Comparison of ENCODE assay signal across 17 cellular contexts in the genomic region with DNA sequence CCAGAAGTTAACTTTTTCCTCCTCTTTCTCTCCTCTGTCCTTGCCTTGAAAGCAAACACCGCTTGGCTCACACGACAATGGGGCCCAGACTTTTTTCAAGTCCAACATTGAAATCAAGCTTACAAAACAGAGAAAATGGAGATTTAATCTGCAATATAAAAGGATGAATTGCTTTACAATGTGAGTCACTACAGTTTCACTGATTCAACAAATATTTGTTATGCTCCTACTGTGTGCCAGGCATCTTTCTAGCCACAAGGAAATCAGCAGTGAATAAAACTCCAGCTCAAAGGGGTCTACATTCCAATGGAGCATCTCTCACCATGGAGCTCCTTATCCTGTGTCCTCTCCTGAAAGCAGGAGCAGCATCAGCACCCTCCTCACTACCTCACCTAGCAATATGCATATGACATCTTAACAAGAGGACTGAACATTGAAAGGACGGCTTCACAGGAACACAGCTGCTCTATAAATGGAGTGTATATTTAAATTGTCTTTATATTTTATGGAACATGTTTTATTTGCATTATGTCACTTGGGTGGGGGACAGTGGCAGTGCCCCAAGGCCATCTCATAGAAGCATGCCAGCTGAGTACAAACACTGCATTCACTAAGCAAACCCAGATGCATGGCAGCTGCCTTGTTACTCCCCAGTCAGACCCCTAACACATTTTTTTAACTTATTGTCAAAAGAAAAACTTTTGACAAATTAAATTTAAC. TPM values are rescaled to one million over a fixed set of nuclear protein-coding genes. Genes with fewer than 3 reads are reported as not detected.
A peak's percentile ranks its signal among the peaks of the same experiment; 100 is the strongest.
DNase-seq lines count a peak whose midpoint lies in the region; ATAC-seq and TF ChIP-seq lines count a peak whose summit lies in the region.
"Had no signal": no experiment of that assay in that cellular context is flagged by ENCODE, and none has a peak within 500 bp of the region (broad histone marks: within the 10 kb centered on the region; RNA-seq: fewer than 3 reads in every experiment).

No MANE protein-coding gene starts in this region.

- CTCF ChIA-PET in Panc1 (lab: Charles Lee), result interaction anchor here (0.7 to 2.6 kb wide), 4 partner anchors 215 to 239 kb away, joined by 3 to 15 read pairs (median 7); no protein-coding TSS in a partner anchor
- CTCF ChIA-PET in activated CD4-positive, alpha-beta T cell treated with anti-CD3 and anti-CD28 coated beads for 36 hours (lab: Charles Lee), result interaction anchor here (0.5 to 10.4 kb wide), 48 partner anchors 8 to 1867 kb away, joined by 3 to 304 read pairs (median 3); no protein-coding TSS in a partner anchor

- H3K4me1 ChIP-seq in Panc1 (ENCODE audit: control insufficient read depth, insufficient read depth, low read length), result peaks cover 19% of the 10 kb centered on the region
- no peaks in the 10 kb centered on the region for H3K4me1 ChIP-seq in colonic mucosa

- no peak overlapping the region for H3K4me3 Mint-ChIP-seq in activated CD4-positive, alpha-beta T cell treated with anti-CD3 and anti-CD28 coated beads for 36 hours
- H3K4me3 Mint-ChIP-seq: CD4-positive, alpha-beta T cell; HFFc6 had no signal

- H3K36me3 ChIP-seq in Panc1 (ENCODE audit: control insufficient read depth, insufficient read depth, low read length) (no peaks in the 10 kb centered on the region), colonic mucosa (no peaks in the 10 kb centered on the region)
- H3K36me3 ChIP-seq: BLaER1 treated with 17β-estradiol and CSF1 and Interleukin-3, amounts not matched to agents 10 nM and 100 nM; HAP-1 had no signal

- TF ChIP-seq CTCF in Panc1 (IDR thresholded peaks at IDR 0.05), result no peak
- no peak for TF ChIP-seq CTCF in colonic mucosa (IDR thresholded peaks at IDR 0.05)

- peaks cover 6% of the 10 kb centered on the region for H3K4me1 Mint-ChIP-seq in activated CD4-positive, alpha-beta T cell treated with anti-CD3 and anti-CD28 coated beads for 36 hours

- intact Hi-C loops in Panc1 (cut with micrococcal nuclease; ENCODE audit: unreplicated experiment) (no loop called here), colonic mucosa (cut with DNase I) (loop anchor here (5.0 kb wide), 1 partner anchor 235 kb away; no protein-coding TSS in a partner anchor)
- intact Hi-C loops in activated CD4-positive, alpha-beta T cell treated with anti-CD3 and anti-CD28 coated beads for 36 hours (cut with DNase I, micrococcal nuclease), result no loop called here

- no peak overlapping the region for H3K9ac ChIP-seq in colonic mucosa (ENCODE audit: low read depth in 2 of 2, low read length in 2 of 2)
- H3K9ac ChIP-seq: BLaER1 treated with 17β-estradiol and CSF1 and Interleukin-3, amounts not matched to agents 10 nM and 100 nM had no signal

- H3K36me3 Mint-ChIP-seq in activated CD4-positive, alpha-beta T cell treated with anti-CD3 and anti-CD28 coated beads for 36 hours (ENCODE audit: low read depth), result no peaks in the 10 kb centered on the region

- no peak for ATAC-seq in Panc1
- ATAC-seq in activated CD4-positive, alpha-beta T cell treated with anti-CD3 and anti-CD28 coated beads for 36 hours, result no peak

- no TSS peak for BruUV-seq in Panc1 (replicated peaks; lab: Mats Ljungman, UMichigan)

- H3K27ac ChIP-seq in Panc1 (ENCODE audit: low read length) (peak overlapping the region; percentile 36; the same call in 1 of the 2 replicates), layer of hippocampus (ENCODE audit: low read depth, low read length) (peak overlapping the region; percentile 54), colonic mucosa (no peak overlapping the region)
- H3K27ac ChIP-seq: BLaER1 treated with 17β-estradiol and CSF1 and Interleukin-3, amounts not matched to agents 10 nM and 100 nM; PC-9 had no signal

- H3K9me3 Mint-ChIP-seq in activated CD4-positive, alpha-beta T cell treated with anti-CD3 and anti-CD28 coated beads for 36 hours (ENCODE audit: low read depth), result no peaks in the 10 kb centered on the region
- H3K9me3 Mint-ChIP-seq: CD4-positive, alpha-beta T cell; HFFc6 had no signal

- in situ Hi-C loops in Panc1 (cut with HindIII; ENCODE audit: low pct_unique_long_range_greater_than_20kb, low sequenced_read_pairs), result no loop called here

- no peak overlapping the region for H3K27ac Mint-ChIP-seq in activated CD4-positive, alpha-beta T cell treated with anti-CD3 and anti-CD28 coated beads for 36 hours
- H3K27ac Mint-ChIP-seq: CD4-positive, alpha-beta T cell; HFFc6 had no signal

- H3K27me3 ChIP-seq in Panc1 (ENCODE audit: control insufficient read depth, insufficient read depth, low read length), result no peaks in the 10 kb centered on the region
- no peaks in the 10 kb centered on the region for H3K27me3 ChIP-seq in layer of hippocampus (ENCODE audit: control insufficient read depth, insufficient read depth, low read length)
- H3K27me3 ChIP-seq in colonic mucosa, result no peaks in the 10 kb centered on the region
- H3K27me3 ChIP-seq: BLaER1 treated with 17β-estradiol and CSF1 and Interleukin-3, amounts not matched to agents 10 nM and 100 nM had no signal

- POLR2A ChIA-PET in Panc1 (lab: Charles Lee), result no interaction called here
- POLR2A ChIA-PET in activated CD4-positive, alpha-beta T cell treated with anti-CD3 and anti-CD28 coated beads for 36 hours (lab: Charles Lee), result no interaction called here

- H3K9me3 ChIP-seq in Panc1 (ENCODE audit: control insufficient read depth, insufficient read depth, low read depth, low read length) (no peaks in the 10 kb centered on the region), colonic mucosa (no peaks in the 10 kb centered on the region)
- H3K9me3 ChIP-seq: BLaER1 treated with 17β-estradiol and CSF1 and Interleukin-3, amounts not matched to agents 10 nM and 100 nM; HAP-1 had no signal

- DNase-seq in SHP77 treated with DMSO at 0.1 percent for 48 hours (lab: John Stamatoyannopoulos, UW), result peak; percentile 17
- no peak for DNase-seq in SHP77 (lab: John Stamatoyannopoulos, UW)
- no peak for DNase-seq in Panc1 (ENCODE audit: low read depth, low spot score)
- no peak for DNase-seq in NCI-H187 treated with DMSO at 0.1 percent for 48 hours (lab: John Stamatoyannopoulos, UW)
- no peak for DNase-seq in activated CD4-positive, alpha-beta T cell treated with anti-CD3 and anti-CD28 coated beads for 36 hours
- no peak for DNase-seq in NCI-H82 (lab: John Stamatoyannopoulos, UW)
- no peak for DNase-seq in colonic mucosa
- DNase-seq: 8988T, GOT3, NCI-H1436 treated with DMSO at 0.1 percent for 48 hours, Right ventricle myocardium superior had no signal

- H3K4me3 ChIP-seq in Panc1 (ENCODE audit: low read depth in 2 of 2, low read length in 2 of 2) (no peak overlapping the region), colonic mucosa (no peak overlapping the region)
- H3K4me3 ChIP-seq: BLaER1 treated with 17β-estradiol and CSF1 and Interleukin-3, amounts not matched to agents 10 nM and 100 nM; HAP-1; PC-9 had no signal

- no peaks in the 10 kb centered on the region for H3K27me3 Mint-ChIP-seq in activated CD4-positive, alpha-beta T cell treated with anti-CD3 and anti-CD28 coated beads for 36 hours

RNA-seq across cellular contexts. Expression of gene PKDCC, which starts 39.5 kb away (rescaled TPM):
- total RNA-seq in Panc1 (2021; ENCODE audit: unreplicated experiment), result 14.8 TPM
- polyA plus RNA-seq in Panc1 (2012; ENCODE audit: insufficient read length), result 18.7 TPM
- not detected for total RNA-seq in activated CD4-positive, alpha-beta T cell treated with anti-CD3 and anti-CD28 coated beads for 36 hours
- 100 to 1,000 TPM in 1 of 2 donors, 10 to 100 TPM in 1; 61.3 to 125 TPM for total RNA-seq in colonic mucosa
- total RNA-seq: CD4-positive, alpha-beta T cell; HFFc6 had no signal

Comparison
In these comparisons a context has a peak if more than half of its experiments do, and no peak if none do; other contexts are left out.
1. RNA of gene PKDCC, which starts 39.5 kb away (total RNA-seq): 61.3 to 125 TPM in colonic mucosa and 14.8 TPM in Panc1 (single experiment); not detected in activated CD4-positive, alpha-beta T cell treated with anti-CD3 and anti-CD28 coated beads for 36 hours; every median in the first group is over 10 times any median in the second.